9 cellular contexts compared by ENCODE assay signal in the genomic region with DNA sequence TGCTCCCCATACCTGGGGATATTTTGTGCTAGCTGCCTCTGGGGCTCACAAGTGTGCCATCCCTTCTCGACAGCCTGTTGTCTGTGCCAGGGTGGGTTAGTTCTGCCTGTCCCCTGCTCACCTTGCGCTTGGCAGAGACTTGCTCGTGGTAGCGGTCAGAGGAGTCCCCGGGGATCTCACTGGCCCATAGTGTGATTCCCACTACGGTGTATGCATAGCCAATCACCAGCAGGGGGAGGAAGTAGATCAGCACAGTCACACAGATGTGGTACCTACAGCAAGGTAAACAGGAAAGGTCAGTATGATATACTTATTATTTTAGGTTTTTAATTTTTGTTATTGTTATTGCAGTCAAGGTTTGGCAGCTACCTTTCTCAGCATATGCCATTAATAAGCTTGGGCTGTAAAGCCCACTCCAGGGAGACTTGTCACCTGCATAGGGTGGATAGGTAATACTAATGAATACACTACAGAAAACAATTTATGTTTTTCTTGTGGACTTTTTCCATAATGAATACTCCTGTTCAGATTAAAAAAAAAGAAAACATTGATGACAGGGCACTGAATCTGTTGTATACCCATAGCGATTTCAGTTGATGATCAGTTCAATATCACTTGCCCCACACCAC.
DNase-seq lines count a peak whose midpoint lies in the region; TF ChIP-seq lines count a peak whose summit lies in the region.
"Had no signal": no experiment of that assay in that cellular context is flagged by ENCODE, and none has a peak within 500 bp of the region (broad histone marks: within the 10 kb centered on the region; RNA-seq: fewer than 3 reads in every experiment).

No MANE protein-coding gene starts in this region.

- H3K4me1 ChIP-seq in GM23248 (ENCODE audit: insufficient read depth) (peaks cover 22% of the 10 kb centered on the region), Karpas-422 (ENCODE audit: low read length) (no peaks in the 10 kb centered on the region), hepatocyte (ENCODE audit: insufficient read depth) (peaks cover 1% of the 10 kb centered on the region)

- no peak overlapping the region for H2AFZ ChIP-seq in GM23248
- H2AFZ ChIP-seq in Karpas-422 (ENCODE audit: low read length) = no peak overlapping the region
- H2AFZ ChIP-seq in hepatocyte = no peak overlapping the region

- H3K4me3 ChIP-seq in GM23248 (no peak overlapping the region), Karpas-422 (ENCODE audit: low read length) (no peak overlapping the region), hepatocyte (no peak overlapping the region)
- H3K4me3 ChIP-seq: thoracic aorta had no signal

- no peak overlapping the region for H3K9ac ChIP-seq in GM23248
- no peak overlapping the region for H3K9ac ChIP-seq in Karpas-422 (ENCODE audit: low read length)

- H3K36me3 ChIP-seq in GM23248 (ENCODE audit: low read depth) = no peaks in the 10 kb centered on the region
- H3K36me3 ChIP-seq in Karpas-422 (ENCODE audit: insufficient read depth, low read length) = no peaks in the 10 kb centered on the region
- H3K36me3 ChIP-seq in hepatocyte (replicated peaks; ENCODE audit: insufficient read depth, low read depth) = no peaks in the 10 kb centered on the region
- H3K36me3 ChIP-seq: thoracic aorta had no signal

- no peak overlapping the region for H3K4me2 ChIP-seq in GM23248 (ENCODE audit: unreplicated experiment)
- no peak overlapping the region for H3K4me2 ChIP-seq in Karpas-422 (ENCODE audit: low read depth, low read length, poor library complexity, severe bottlenecking)
- no peak overlapping the region for H3K4me2 ChIP-seq in hepatocyte

- H3K79me2 ChIP-seq in GM23248 (ENCODE audit: insufficient read depth) = no peaks in the 10 kb centered on the region
- no peaks in the 10 kb centered on the region for H3K79me2 ChIP-seq in Karpas-422 (ENCODE audit: low read length)
- H3K79me2 ChIP-seq in hepatocyte = no peaks in the 10 kb centered on the region

- TF ChIP-seq CTCF in hepatocyte (IDR thresholded peaks at IDR 0.05; ENCODE audit: poor library complexity) = peak; percentile 71

- DNase-seq in stimulated activated CD4-positive, alpha-beta T cell treated with anti-CD3 and anti-CD28 coated beads, Interleukin-15, amount 100 ng/mL, for 24 hours = peak; percentile 8
- no peak for DNase-seq in stimulated activated CD4-positive, alpha-beta T cell treated with anti-CD3 and anti-CD28 coated beads, Interleukin-4, amount 100 ng/mL, for 4 hours
- DNase-seq in GM23248 (peak; percentile 59), Karpas-422 (peak; percentile 71), SKM-1 (lab: John Stamatoyannopoulos, UW; ENCODE audit: unreplicated experiment) (peak; percentile 12), hepatocyte (ENCODE audit: low spot score) (peak; percentile 70), GF-D8 (lab: John Stamatoyannopoulos, UW) (no peak), T1000 (lab: John Stamatoyannopoulos, UW) (no peak)

- peaks cover 9% of the 10 kb centered on the region for H3F3A ChIP-seq in GM23248 (ENCODE audit: insufficient read depth)

- H3K9me2 ChIP-seq in GM23248 (ENCODE audit: insufficient read depth) (no peaks in the 10 kb centered on the region), Karpas-422 (replicated peaks; ENCODE audit: insufficient read depth, low read length) (no peaks in the 10 kb centered on the region), hepatocyte (replicated peaks; ENCODE audit: insufficient read depth) (no peaks in the 10 kb centered on the region)

- H3K9me3 ChIP-seq in GM23248 (ENCODE audit: low read depth) = no peaks in the 10 kb centered on the region
- no peaks in the 10 kb centered on the region for H3K9me3 ChIP-seq in Karpas-422 (ENCODE audit: low read length)
- H3K9me3 ChIP-seq in hepatocyte (ENCODE audit: low read depth) = no peaks in the 10 kb centered on the region
- H3K9me3 ChIP-seq: thoracic aorta had no signal

- no peaks in the 10 kb centered on the region for H4K20me1 ChIP-seq in GM23248 (ENCODE audit: insufficient read depth)
- 0 out of 2 replicates have a peak, but pooled peaks cover 4% of the 10 kb centered on the region for H4K20me1 ChIP-seq in Karpas-422 (ENCODE audit: insufficient read depth, low read depth, low read length)
- H4K20me1 ChIP-seq in hepatocyte (ENCODE audit: insufficient read depth, poor library complexity, severe bottlenecking) = no peaks in the 10 kb centered on the region

- H3K27me3 ChIP-seq in GM23248 (replicated peaks; ENCODE audit: insufficient read depth) (no peaks in the 10 kb centered on the region), Karpas-422 (ENCODE audit: low read length) (no peaks in the 10 kb centered on the region), hepatocyte (no peaks in the 10 kb centered on the region)

- H3K27ac ChIP-seq in GM23248 (no peak overlapping the region), Karpas-422 (ENCODE audit: low read length) (no peak overlapping the region), hepatocyte (no peak overlapping the region)
- H3K27ac ChIP-seq: thoracic aorta had no signal

- in situ Hi-C loops in GM23248 (cut with MboI) = no loop called here

- 63 to 64% methylated on average over 7 of the region's 7 CpGs for WGBS in GM23248 (ENCODE audit: low coverage in 1 of 2, low lambda C conversion rate in 2 of 2, missing lambda C conversion rate in 2 of 2), 2 experiments
- WGBS in hepatocyte (ENCODE audit: low lambda C conversion rate, missing lambda C conversion rate) = 35% methylated on average over 7 of the region's 7 CpGs

Comparison
In these comparisons a context has a peak if more than half of its experiments do, and no peak if none do; other contexts are left out.
1. DNase-seq: peak in stimulated activated CD4-positive, alpha-beta T cell treated with anti-CD3 and anti-CD28 coated beads, Interleukin-15, amount 100 ng/mL, for 24 hours (single experiment), GM23248 (single experiment), Karpas-422 (single experiment), SKM-1 (single experiment) and hepatocyte (single experiment); none in stimulated activated CD4-positive, alpha-beta T cell treated with anti-CD3 and anti-CD28 coated beads, Interleukin-4, amount 100 ng/mL, for 4 hours (0 of 2), GF-D8 (single experiment) and T1000 (single experiment).